Comparison of ENCODE assay signal across 1 cellular context in the genomic region with DNA sequence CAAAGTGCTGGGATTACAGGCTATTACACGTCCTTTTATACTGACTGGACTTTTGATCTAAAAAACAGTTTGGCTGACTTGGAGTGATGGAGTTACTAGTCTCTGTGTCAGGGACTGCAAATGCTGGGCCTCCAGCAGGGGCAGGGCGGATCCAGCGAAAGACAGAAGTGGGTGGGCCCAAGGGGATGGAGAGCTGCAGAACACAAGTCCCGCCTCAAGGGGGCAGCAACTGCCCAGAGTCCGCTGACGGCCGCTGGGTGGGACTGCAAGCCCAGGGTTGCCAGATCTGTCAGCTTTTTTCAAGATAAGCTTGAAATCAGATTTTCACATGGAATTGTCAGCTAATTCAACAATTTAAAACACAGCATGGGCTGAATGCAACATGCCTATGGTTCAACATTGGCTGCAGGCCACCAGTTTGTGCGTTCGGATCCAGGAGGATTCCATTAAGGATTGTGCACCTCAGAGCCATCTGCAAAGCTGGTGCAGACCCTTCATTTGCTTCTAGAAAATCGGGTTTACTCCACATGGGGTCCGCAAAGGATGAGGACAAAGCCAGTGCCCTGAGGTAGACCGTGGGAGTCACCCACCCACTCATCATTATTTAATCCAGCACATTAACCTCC.
TF ChIP-seq lines count a peak whose summit lies in the region.

No MANE protein-coding gene starts in this region.

TF ChIP-seq in K562, 482 proteins besides CTCF, POLR2A, EP300 and RAD21 (continued from another document):
- TF ChIP-seq BRF1 (IDR thresholded peaks at IDR 0.05; ENCODE audit: borderline replicate concordance, extremely low read depth, insufficient read length) (no peak), ZNF253 (CRISPR knock-in tag; conservative IDR thresholded peaks at IDR 0.05) (no peak), STAT5A (IDR thresholded peaks at IDR 0.05; ENCODE audit: borderline replicate concordance, low read length) (no peak), RREB1 (CRISPR knock-in tag; IDR thresholded peaks at IDR 0.05) (no peak), DACH1 (IDR thresholded peaks at IDR 0.05; ENCODE audit: partially characterized antibody) (no peak), PHB2 (IDR thresholded peaks at IDR 0.05; ENCODE audit: low read depth) (no peak), SAFB (IDR thresholded peaks at IDR 0.05; ENCODE audit: borderline replicate concordance, low read depth, low read length) (no peak), IRF2 (CRISPR knock-in tag; IDR thresholded peaks at IDR 0.05) (no peak), CAMTA2 (CRISPR knock-in tag; conservative IDR thresholded peaks at IDR 0.05) (no peak), ATF6 (CRISPR knock-in tag; IDR thresholded peaks at IDR 0.05) (no peak), PURB (CRISPR knock-in tag; IDR thresholded peaks at IDR 0.05; ENCODE audit: low read depth) (no peak), SMAD1 (IDR thresholded peaks at IDR 0.05; ENCODE audit: low read depth, low read length, partially characterized antibody) (no peak), MTA3 (IDR thresholded peaks at IDR 0.05; ENCODE audit: borderline replicate concordance) (no peak), L3MBTL2 (IDR thresholded peaks at IDR 0.05) (peak; percentile 21; the same call in 1 of the 2 replicates), CEBPG (CRISPR knock-in tag; IDR thresholded peaks at IDR 0.05) (0 out of 2 replicates have a peak, but pooled peaks have one; percentile 47), CEBPG (tag; conservative IDR thresholded peaks at IDR 0.05 in 1 of 2, IDR thresholded peaks at IDR 0.05 in 1 of 2) (no peak), IFI16 (CRISPR knock-in tag; IDR thresholded peaks at IDR 0.05) (no peak), NEUROD1 (IDR thresholded peaks at IDR 0.05; ENCODE audit: borderline replicate concordance, low read depth, low read length, partially characterized antibody) (no peak), CBFB (CRISPR knock-in tag; IDR thresholded peaks at IDR 0.05) (no peak), SMARCA5 (IDR thresholded peaks at IDR 0.05) (peak; percentile 4; the same call in 1 of the 2 replicates), CCAR2 (IDR thresholded peaks at IDR 0.05; ENCODE audit: low read depth, low read length) (no peak), DDX20 (tag; IDR thresholded peaks at IDR 0.05; ENCODE audit: low read depth) (no peak), ZNF79 (CRISPR knock-in tag; IDR thresholded peaks at IDR 0.05; ENCODE audit: low read depth) (no peak), MECOM (CRISPR knock-in tag; IDR thresholded peaks at IDR 0.05) (no peak), BDP1 (IDR thresholded peaks at IDR 0.05; ENCODE audit: insufficient read depth, insufficient read length) (no peak), CBFA2T3 (IDR thresholded peaks at IDR 0.05) (no peak)
- TF ChIP-seq, protein P1, sequence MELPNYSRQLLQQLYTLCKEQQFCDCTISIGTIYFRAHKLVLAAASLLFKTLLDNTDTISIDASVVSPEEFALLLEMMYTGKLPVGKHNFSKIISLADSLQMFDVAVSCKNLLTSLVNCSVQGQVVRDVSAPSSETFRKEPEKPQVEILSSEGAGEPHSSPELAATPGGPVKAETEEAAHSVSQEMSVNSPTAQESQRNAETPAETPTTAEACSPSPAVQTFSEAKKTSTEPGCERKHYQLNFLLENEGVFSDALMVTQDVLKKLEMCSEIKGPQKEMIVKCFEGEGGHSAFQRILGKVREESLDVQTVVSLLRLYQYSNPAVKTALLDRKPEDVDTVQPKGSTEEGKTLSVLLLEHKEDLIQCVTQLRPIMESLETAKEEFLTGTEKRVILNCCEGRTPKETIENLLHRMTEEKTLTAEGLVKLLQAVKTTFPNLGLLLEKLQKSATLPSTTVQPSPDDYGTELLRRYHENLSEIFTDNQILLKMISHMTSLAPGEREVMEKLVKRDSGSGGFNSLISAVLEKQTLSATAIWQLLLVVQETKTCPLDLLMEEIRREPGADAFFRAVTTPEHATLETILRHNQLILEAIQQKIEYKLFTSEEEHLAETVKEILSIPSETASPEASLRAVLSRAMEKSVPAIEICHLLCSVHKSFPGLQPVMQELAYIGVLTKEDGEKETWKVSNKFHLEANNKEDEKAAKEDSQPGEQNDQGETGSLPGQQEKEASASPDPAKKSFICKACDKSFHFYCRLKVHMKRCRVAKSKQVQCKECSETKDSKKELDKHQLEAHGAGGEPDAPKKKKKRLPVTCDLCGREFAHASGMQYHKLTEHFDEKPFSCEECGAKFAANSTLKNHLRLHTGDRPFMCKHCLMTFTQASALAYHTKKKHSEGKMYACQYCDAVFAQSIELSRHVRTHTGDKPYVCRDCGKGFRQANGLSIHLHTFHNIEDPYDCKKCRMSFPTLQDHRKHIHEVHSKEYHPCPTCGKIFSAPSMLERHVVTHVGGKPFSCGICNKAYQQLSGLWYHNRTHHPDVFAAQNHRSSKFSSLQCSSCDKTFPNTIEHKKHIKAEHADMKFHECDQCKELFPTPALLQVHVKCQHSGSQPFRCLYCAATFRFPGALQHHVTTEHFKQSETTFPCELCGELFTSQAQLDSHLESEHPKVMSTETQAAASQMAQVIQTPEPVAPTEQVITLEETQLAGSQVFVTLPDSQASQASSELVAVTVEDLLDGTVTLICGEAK (IDR thresholded peaks at IDR 0.05): no peak
- TF ChIP-seq, protein P1 (CRISPR knock-in tag; IDR thresholded peaks at IDR 0.05): no peak
- TF ChIP-seq, protein P2, sequence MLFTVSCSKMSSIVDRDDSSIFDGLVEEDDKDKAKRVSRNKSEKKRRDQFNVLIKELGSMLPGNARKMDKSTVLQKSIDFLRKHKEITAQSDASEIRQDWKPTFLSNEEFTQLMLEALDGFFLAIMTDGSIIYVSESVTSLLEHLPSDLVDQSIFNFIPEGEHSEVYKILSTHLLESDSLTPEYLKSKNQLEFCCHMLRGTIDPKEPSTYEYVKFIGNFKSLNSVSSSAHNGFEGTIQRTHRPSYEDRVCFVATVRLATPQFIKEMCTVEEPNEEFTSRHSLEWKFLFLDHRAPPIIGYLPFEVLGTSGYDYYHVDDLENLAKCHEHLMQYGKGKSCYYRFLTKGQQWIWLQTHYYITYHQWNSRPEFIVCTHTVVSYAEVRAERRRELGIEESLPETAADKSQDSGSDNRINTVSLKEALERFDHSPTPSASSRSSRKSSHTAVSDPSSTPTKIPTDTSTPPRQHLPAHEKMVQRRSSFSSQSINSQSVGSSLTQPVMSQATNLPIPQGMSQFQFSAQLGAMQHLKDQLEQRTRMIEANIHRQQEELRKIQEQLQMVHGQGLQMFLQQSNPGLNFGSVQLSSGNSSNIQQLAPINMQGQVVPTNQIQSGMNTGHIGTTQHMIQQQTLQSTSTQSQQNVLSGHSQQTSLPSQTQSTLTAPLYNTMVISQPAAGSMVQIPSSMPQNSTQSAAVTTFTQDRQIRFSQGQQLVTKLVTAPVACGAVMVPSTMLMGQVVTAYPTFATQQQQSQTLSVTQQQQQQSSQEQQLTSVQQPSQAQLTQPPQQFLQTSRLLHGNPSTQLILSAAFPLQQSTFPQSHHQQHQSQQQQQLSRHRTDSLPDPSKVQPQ (CRISPR knock-in tag; IDR thresholded peaks at IDR 0.05; ENCODE audit: borderline replicate concordance): no peak
- TF ChIP-seq, protein P3, sequence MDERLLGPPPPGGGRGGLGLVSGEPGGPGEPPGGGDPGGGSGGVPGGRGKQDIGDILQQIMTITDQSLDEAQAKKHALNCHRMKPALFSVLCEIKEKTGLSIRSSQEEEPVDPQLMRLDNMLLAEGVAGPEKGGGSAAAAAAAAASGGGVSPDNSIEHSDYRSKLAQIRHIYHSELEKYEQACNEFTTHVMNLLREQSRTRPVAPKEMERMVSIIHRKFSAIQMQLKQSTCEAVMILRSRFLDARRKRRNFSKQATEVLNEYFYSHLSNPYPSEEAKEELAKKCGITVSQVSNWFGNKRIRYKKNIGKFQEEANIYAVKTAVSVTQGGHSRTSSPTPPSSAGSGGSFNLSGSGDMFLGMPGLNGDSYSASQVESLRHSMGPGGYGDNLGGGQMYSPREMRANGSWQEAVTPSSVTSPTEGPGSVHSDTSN (CRISPR knock-in tag; IDR thresholded peaks at IDR 0.05; ENCODE audit: low read depth): no peak
- TF ChIP-seq, protein P3 (tag; conservative IDR thresholded peaks at IDR 0.05; ENCODE audit: low read depth): peak; percentile 44; the same call in 1 of the 2 replicates
